In genomic region chr16:28538733-28539596, GRCh38 we compare ENCODE assay signal across 8 cellular contexts. TPM values are rescaled to one million over a fixed set of nuclear protein-coding genes. Genes with fewer than 3 reads are reported as not detected.
A peak's percentile ranks its signal among the peaks of the same experiment; 100 is the strongest.
DNase-seq lines count a peak whose midpoint lies in the region; ATAC-seq and TF ChIP-seq lines count a peak whose summit lies in the region.

Gene NUPR1 (minus strand): TSS chr16:28538974. CDS start chr16:28538907, 67 bp downstream.

- in situ Hi-C loops in Panc1 (cut with HindIII; ENCODE audit: low pct_unique_long_range_greater_than_20kb, low sequenced_read_pairs): no loop called here

- intact Hi-C loops in CD14-positive monocyte (cut with micrococcal nuclease): no loop called here
- intact Hi-C loops in Panc1 (cut with micrococcal nuclease; ENCODE audit: unreplicated experiment): no loop called here

- BruUV-seq in Panc1 (replicated peaks; lab: Mats Ljungman, UMichigan): no TSS peak

- ATAC-seq in Panc1 (peak; percentile 90), GM18861 (IDR thresholded peaks at IDR 0.05; ENCODE audit: unreplicated experiment) (no peak), HG03521 (IDR thresholded peaks at IDR 0.05; ENCODE audit: unreplicated experiment) (no peak), GM18873 (IDR thresholded peaks at IDR 0.05; ENCODE audit: low FRiP score, unreplicated experiment) (no peak), HG03039 (IDR thresholded peaks at IDR 0.05; ENCODE audit: unreplicated experiment) (no peak)

- no peaks in the 10 kb centered on the region for H3K36me3 ChIP-seq in Panc1 (ENCODE audit: control insufficient read depth, insufficient read depth, low read length)

- no peak within 1 kb of the TSS for H3K4me3 Mint-ChIP-seq in CD14-positive monocyte
- H3K4me3 Mint-ChIP-seq in neural crest cell: no peak within 1 kb of the TSS

- H3K27me3 ChIP-seq in Panc1 (ENCODE audit: control insufficient read depth, insufficient read depth, low read length): no peaks in the 10 kb centered on the region

- H3K36me3 Mint-ChIP-seq in CD14-positive monocyte (no peaks in the 10 kb centered on the region), neural crest cell (ENCODE audit: low read depth) (no peaks in the 10 kb centered on the region)

- peak within 1 kb of the TSS; percentile 50 to 63 for H3K4me3 ChIP-seq in Panc1 (ENCODE audit: low read depth in 2 of 2, low read length in 2 of 2)

- H3K27me3 Mint-ChIP-seq in CD14-positive monocyte (ENCODE audit: low read depth in 3 of 3): peaks cover 0 to 3% (median 3%) of the 10 kb centered on the region in 3 donors
- H3K27me3 Mint-ChIP-seq in neural crest cell (ENCODE audit: low read depth): no peaks in the 10 kb centered on the region

- H3K4me1 Mint-ChIP-seq in CD14-positive monocyte: peaks cover 62% of the 10 kb centered on the region
- no peaks in the 10 kb centered on the region for H3K4me1 Mint-ChIP-seq in neural crest cell

- POLR2A ChIA-PET in Panc1 (lab: Charles Lee): interaction anchor here (0.5 to 0.7 kb wide), 2 partner anchors 15 to 34 kb away, joined by 3 to 7 read pairs; partner anchors contain the start of gene SGF29

- H3K9me3 Mint-ChIP-seq in CD14-positive monocyte (peaks cover 0 to 3% (median 2%) of the 10 kb centered on the region in 7 donors), neural crest cell (no peaks in the 10 kb centered on the region)

- H3K27ac Mint-ChIP-seq in CD14-positive monocyte: peak within 1 kb of the TSS in 5 of 7 donors; percentile 29 to 84 (median 70)
- peak within 1 kb of the TSS; percentile 87 for H3K27ac Mint-ChIP-seq in neural crest cell (ENCODE audit: unreplicated experiment)

- CTCF ChIA-PET in Panc1 (lab: Charles Lee): no interaction called here

- no peak for DNase-seq in CD14-positive monocyte (ENCODE audit: low spot score)
- DNase-seq in Panc1 (ENCODE audit: low read depth, low spot score): peak; percentile 75
- DNase-seq in fibroblast of gingiva (ENCODE audit: low read depth): peak; percentile 98
- no peak for DNase-seq in neural crest cell (ENCODE audit: low read depth, low spot score)

- no peaks in the 10 kb centered on the region for H3K9me3 ChIP-seq in Panc1 (ENCODE audit: control insufficient read depth, insufficient read depth, low read depth, low read length)

- peak within 1 kb of the TSS; percentile 88 for H3K27ac ChIP-seq in Panc1 (ENCODE audit: low read length)

- H3K4me1 ChIP-seq in Panc1 (ENCODE audit: control insufficient read depth, insufficient read depth, low read length): peaks cover 17% of the 10 kb centered on the region; the same call in 1 of the 2 replicates

- TF ChIP-seq CTCF in CD14-positive monocyte (IDR thresholded peaks at IDR 0.05) (no peak), Panc1 (IDR thresholded peaks at IDR 0.05) (no peak), neural crest cell (conservative IDR thresholded peaks at IDR 0.05) (no peak)

RNA-seq across cellular contexts. Expression of gene NUPR1, which starts in this region (rescaled TPM):
- 1 to 10 TPM in 1 of 2 donors, not detected in 1; 1.9 TPM for polyA plus RNA-seq in CD14-positive monocyte
- total RNA-seq in Panc1 (2021; ENCODE audit: unreplicated experiment) (79.7 TPM), neural crest cell (not detected in 2 replicates)
- 452 TPM for polyA plus RNA-seq in Panc1 (2012; ENCODE audit: insufficient read length)

Comparison
In these comparisons a context has a peak if more than half of its experiments do, and no peak if none do; other contexts are left out.
1. RNA of gene NUPR1 (total RNA-seq): 79.7 TPM in Panc1 (single experiment); not detected in neural crest cell; every median in the first group is over 10 times any median in the second.
2. DNase-seq: peak in Panc1 (single experiment) and fibroblast of gingiva (single experiment); none in CD14-positive monocyte (single experiment) and neural crest cell (single experiment).